Comparison of ENCODE assay signal across 17 cellular contexts in genomic region chr11:22680628-22681027, GRCh38. TPM values are rescaled to one million over a fixed set of nuclear protein-coding genes. Genes with fewer than 3 reads are reported as not detected.
DNase-seq lines count a peak whose midpoint lies in the region; ATAC-seq, FAIRE-seq and TF ChIP-seq lines count a peak whose summit lies in the region.
"Had no signal": no experiment of that assay in that cellular context is flagged by ENCODE, and none has a peak within 500 bp of the region (broad histone marks: within the 10 kb centered on the region; RNA-seq: fewer than 3 reads in every experiment).

No MANE protein-coding gene starts in this region.

- TF ChIP-seq CTCF in MM.1S (IDR thresholded peaks at IDR 0.05; ENCODE audit: low read length): no peak

- no peak for TF ChIP-seq POLR2A in GM12891 (IDR thresholded peaks at IDR 0.05; ENCODE audit: low read depth, low read length)

- peak overlapping the region; percentile 71 for H3K4me2 ChIP-seq in MM.1S (ENCODE audit: low read depth, low read length)
- H3K4me2 ChIP-seq: GM23338 had no signal

- H3K27ac ChIP-seq in MM.1S (ENCODE audit: low read length): peak overlapping the region; percentile 96
- H3K27ac ChIP-seq in skeletal muscle tissue (ENCODE audit: low read depth, low read length): peak overlapping the region; percentile 41
- H3K27ac ChIP-seq: C4-2B had no signal

- no peaks in the 10 kb centered on the region for H4K20me1 ChIP-seq in MM.1S (ENCODE audit: insufficient read depth, low read length)

- ATAC-seq in activated T-helper 17 cell treated with anti-CD3 and anti-CD28 coated beads, Interleukin-2, amount 50 U/mL, for 72 hours (replicated peaks): no peak
- ATAC-seq: GM23338, HCT116 had no signal

- H3K27me3 ChIP-seq in MM.1S (replicated peaks; ENCODE audit: insufficient read depth, low read length) (no peaks in the 10 kb centered on the region), skeletal muscle tissue (ENCODE audit: control insufficient read depth in 3 of 3, insufficient read depth in 3 of 3, low read length in 3 of 3) (no peaks in the 10 kb centered on the region)

- H3K9ac ChIP-seq in MM.1S (ENCODE audit: low read length): peak overlapping the region; percentile 77
- peak overlapping the region in 1 of 3 donors; percentile 32 for H3K9ac ChIP-seq in skeletal muscle tissue (ENCODE audit: low read depth in 1 of 3, low read length in 3 of 3)

- H3K4me1 ChIP-seq in MM.1S (ENCODE audit: low read length) (peaks cover 7% of the 10 kb centered on the region; the same call in 1 of the 2 replicates), skeletal muscle tissue (ENCODE audit: control insufficient read depth in 3 of 3, insufficient read depth in 3 of 3, low read length in 3 of 3) (peaks cover 0 to 10% (median 3%) of the 10 kb centered on the region in 3 donors)

- DNase-seq in GM12891 (ENCODE audit: insufficient read length, low spot score) (no peak), MM.1S (peak; percentile 49), DMS153 (lab: John Stamatoyannopoulos, UW) (no peak), NCI-H2171 treated with DMSO at 0.1 percent for 48 hours (lab: John Stamatoyannopoulos, UW) (no peak)
- DNase-seq: COR-L47, DMS79, NCI-H1092, NCI-H146, NCI-H345, NCI-H526 treated with DMSO at 0.1 percent for 48 hours, SHP77 treated with DMSO at 0.1 percent for 48 hours had no signal

- H3K9me3 ChIP-seq in MM.1S (replicated peaks; ENCODE audit: insufficient read depth, low read length): no peaks in the 10 kb centered on the region
- H3K9me3 ChIP-seq in skeletal muscle tissue (ENCODE audit: control insufficient read depth in 3 of 3, low read length in 3 of 3): no peaks in the 10 kb centered on the region

- no peak overlapping the region for H2AFZ ChIP-seq in MM.1S (ENCODE audit: low read length)
- H2AFZ ChIP-seq: GM23338 had no signal

- H3K4me3 ChIP-seq in MM.1S (ENCODE audit: low read length) (peak overlapping the region; percentile 40; the same call in 1 of the 2 replicates), skeletal muscle tissue (ENCODE audit: low read length in 3 of 3) (no peak overlapping the region)
- H3K4me3 ChIP-seq: GM23338 had no signal

- no peak overlapping the region for H3K27ac Mint-ChIP-seq in activated T-helper 17 cell treated with anti-CD3 and anti-CD28 coated beads, Interleukin-2, amount 50 U/mL, for 72 hours
- H3K27ac Mint-ChIP-seq: GM23338 had no signal

- peaks cover 10% of the 10 kb centered on the region for H3K27me3 Mint-ChIP-seq in activated T-helper 17 cell treated with anti-CD3 and anti-CD28 coated beads, Interleukin-2, amount 50 U/mL, for 72 hours

- peaks cover 98% of the 10 kb centered on the region for H3K79me2 ChIP-seq in MM.1S (ENCODE audit: low read length)

- peak; percentile 26 for FAIRE-seq in GM12891 (lab: Jason Lieb, UNC)
- FAIRE-seq in islet of Langerhans (lab: Jason Lieb, UNC): peak; percentile 92

- no peaks in the 10 kb centered on the region for H3K36me3 Mint-ChIP-seq in activated T-helper 17 cell treated with anti-CD3 and anti-CD28 coated beads, Interleukin-2, amount 50 U/mL, for 72 hours (ENCODE audit: low read depth)

- H3K36me3 ChIP-seq in MM.1S (replicated peaks; ENCODE audit: insufficient read depth, low read length) (no peaks in the 10 kb centered on the region; the same call in 1 of the 2 replicates), skeletal muscle tissue (ENCODE audit: control insufficient read depth in 3 of 3, insufficient read depth in 3 of 3, low read length in 3 of 3) (no peaks in the 10 kb centered on the region)

- H3F3A ChIP-seq in MM.1S (ENCODE audit: insufficient read depth, low read length): peaks cover 4% of the 10 kb centered on the region; the same call in 1 of the 2 replicates

- no peaks in the 10 kb centered on the region for H3K9me2 ChIP-seq in MM.1S (replicated peaks; ENCODE audit: insufficient read depth, low read length)

- no peaks in the 10 kb centered on the region for H3K9me3 Mint-ChIP-seq in activated T-helper 17 cell treated with anti-CD3 and anti-CD28 coated beads, Interleukin-2, amount 50 U/mL, for 72 hours
- H3K9me3 Mint-ChIP-seq: GM23338 had no signal

- no peak overlapping the region for H3K4me3 Mint-ChIP-seq in activated T-helper 17 cell treated with anti-CD3 and anti-CD28 coated beads, Interleukin-2, amount 50 U/mL, for 72 hours
- H3K4me3 Mint-ChIP-seq: GM23338 had no signal

- no peaks in the 10 kb centered on the region for H3K4me1 Mint-ChIP-seq in activated T-helper 17 cell treated with anti-CD3 and anti-CD28 coated beads, Interleukin-2, amount 50 U/mL, for 72 hours

TF ChIP-seq in GM12891, 5 proteins besides CTCF, POLR2A, EP300 and RAD21:
- TF ChIP-seq PAX5 (IDR thresholded peaks at IDR 0.05; ENCODE audit: insufficient read depth, low read length, severe bottlenecking) (no peak), POLR2AphosphoS5 (IDR thresholded peaks at IDR 0.05; ENCODE audit: low read depth, low read length) (no peak), POU2F2 (IDR thresholded peaks at IDR 0.05; ENCODE audit: low read depth, low read length) (no peak), TAF1 (IDR thresholded peaks at IDR 0.05; ENCODE audit: low read depth, low read length) (no peak), SPI1 (IDR thresholded peaks at IDR 0.05; ENCODE audit: low read depth, low read length) (no peak)

RNA-seq across cellular contexts. Expression of gene GAS2, which starts 14.2 kb away (rescaled TPM):
- polyA plus RNA-seq in GM12891 (2012; ENCODE audit: low read depth, missing spikeins): 14.6 TPM
- total RNA-seq in skeletal muscle tissue: 42.8 TPM
- 1 to 10 TPM; 1.2 to 1.5 TPM for total RNA-seq in activated T-helper 17 cell treated with anti-CD3 and anti-CD28 coated beads, Interleukin-2, amount 50 U/mL, for 72 hours

RNA-seq across cellular contexts. Expression of gene FANCF, which starts 55.0 kb away (rescaled TPM):
- 3.7 TPM for polyA plus RNA-seq in GM12891 (2012; ENCODE audit: low read depth, missing spikeins)
- 12.5 TPM for total RNA-seq in skeletal muscle tissue
- 10 to 100 TPM in 1 of 2 donors, 1 to 10 TPM in 1; 7.3 to 10.9 TPM for total RNA-seq in activated T-helper 17 cell treated with anti-CD3 and anti-CD28 coated beads, Interleukin-2, amount 50 U/mL, for 72 hours

Comparison
In these comparisons a context has a peak if more than half of its experiments do, and no peak if none do; other contexts are left out.
1. RNA of gene GAS2, which starts 14.2 kb away (total RNA-seq): 42.8 TPM in skeletal muscle tissue (single experiment); 1.2 to 1.5 TPM in activated T-helper 17 cell treated with anti-CD3 and anti-CD28 coated beads, Interleukin-2, amount 50 U/mL, for 72 hours; every median in the first group is over 10 times any median in the second.